Comparison of ENCODE assay signal across 12 cellular contexts in the genomic region with DNA sequence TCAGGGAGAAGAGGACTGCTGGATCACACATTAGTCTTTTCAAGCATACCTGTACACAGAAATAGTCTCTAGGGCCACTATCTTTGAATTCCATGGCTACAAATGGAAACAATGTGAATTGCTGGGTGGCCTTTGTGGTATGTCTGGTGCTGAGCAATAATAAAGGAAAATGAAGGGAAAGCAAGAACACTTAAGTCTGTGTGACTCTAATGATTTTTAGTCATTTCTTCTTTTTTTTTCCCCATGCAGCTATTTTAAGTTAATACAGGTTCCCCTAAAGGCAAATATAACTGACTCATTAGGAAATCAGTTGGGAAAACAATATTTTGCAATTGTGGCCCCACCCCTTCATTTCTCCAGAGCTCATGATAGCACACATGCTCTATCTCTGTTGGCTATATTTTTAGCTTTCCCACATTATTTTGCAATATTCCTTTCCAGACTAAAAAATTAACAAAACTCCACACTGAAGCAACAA.
DNase-seq lines count a peak whose midpoint lies in the region; ATAC-seq and TF ChIP-seq lines count a peak whose summit lies in the region.
"Had no signal": no experiment of that assay in that cellular context is flagged by ENCODE, and none has a peak within 500 bp of the region (broad histone marks: within the 10 kb centered on the region; RNA-seq: fewer than 3 reads in every experiment).

No MANE protein-coding gene starts in this region.

- H3K4me3 Mint-ChIP-seq in CD8-positive, alpha-beta memory T cell: no peak overlapping the region
- H3K4me3 Mint-ChIP-seq: naive B cell had no signal

- peaks cover 0 to 3% (median 0%) of the 10 kb centered on the region in 5 donors for H3K9me3 Mint-ChIP-seq in CD8-positive, alpha-beta memory T cell

- no peak overlapping the region for H3K27ac Mint-ChIP-seq in CD8-positive, alpha-beta memory T cell
- H3K27ac Mint-ChIP-seq: naive B cell had no signal

- no peaks in the 10 kb centered on the region for H3K4me1 Mint-ChIP-seq in CD8-positive, alpha-beta memory T cell
- H3K4me1 Mint-ChIP-seq: naive B cell had no signal

- peaks cover 4% of the 10 kb centered on the region for H3K4me1 ChIP-seq in cardiac muscle cell (ENCODE audit: low read depth)
- H3K4me1 ChIP-seq in right atrium auricular region: no peaks in the 10 kb centered on the region
- H3K4me1 ChIP-seq in aorta (ENCODE audit: control insufficient read depth in 1 of 2, insufficient read depth in 2 of 2, low read length in 2 of 2): no peaks in the 10 kb centered on the region
- no peaks in the 10 kb centered on the region for H3K4me1 ChIP-seq in CD8-positive, alpha-beta memory T cell (ENCODE audit: insufficient read depth, low read length)

- DNase-seq in cardiac muscle cell (ENCODE audit: low read depth in 1 of 2, low spot score in 1 of 2): peak; percentile 34 to 95
- DNase-seq in right atrium auricular region (ENCODE audit: low spot score): no peak
- peak; percentile 96 for DNase-seq in SKM-1 (lab: John Stamatoyannopoulos, UW; ENCODE audit: unreplicated experiment)
- no peak for DNase-seq in left cardiac atrium
- DNase-seq in aorta: no peak
- DNase-seq in CD8-positive, alpha-beta memory T cell: no peak
- DNase-seq: ACHN; activated T-cell treated with anti-CD3 and anti-CD28 coated beads, Interleukin-2, amount 50 U/mL, for 1 hour; naive B cell; NCI-H1417 treated with DMSO at 0.1 percent for 48 hours had no signal

- no peak overlapping the region for H3K27ac ChIP-seq in cardiac muscle cell
- no peak overlapping the region for H3K27ac ChIP-seq in right atrium auricular region
- no peak overlapping the region for H3K27ac ChIP-seq in aorta (ENCODE audit: low read depth in 1 of 2, low read length in 2 of 2)
- H3K27ac ChIP-seq in CD8-positive, alpha-beta memory T cell (ENCODE audit: low read depth, low read length): no peak overlapping the region

- no peaks in the 10 kb centered on the region for H3K27me3 Mint-ChIP-seq in CD8-positive, alpha-beta memory T cell
- H3K27me3 Mint-ChIP-seq: naive B cell had no signal

- no peaks in the 10 kb centered on the region for H3K36me3 Mint-ChIP-seq in CD8-positive, alpha-beta memory T cell
- H3K36me3 Mint-ChIP-seq: naive B cell had no signal

- no peaks in the 10 kb centered on the region for H3K9me3 ChIP-seq in cardiac muscle cell (ENCODE audit: low read depth)
- no peaks in the 10 kb centered on the region for H3K9me3 ChIP-seq in right atrium auricular region
- H3K9me3 ChIP-seq in aorta (ENCODE audit: control insufficient read depth, low read length): no peaks in the 10 kb centered on the region
- no peaks in the 10 kb centered on the region for H3K9me3 ChIP-seq in CD8-positive, alpha-beta memory T cell (ENCODE audit: low read length)

- ATAC-seq in left cardiac atrium (peak; percentile 84 to 91), aorta (ENCODE audit: low FRiP score) (peak; percentile 62), HG03108 (IDR thresholded peaks at IDR 0.05; ENCODE audit: unreplicated experiment) (no peak), HG03442 (IDR thresholded peaks at IDR 0.05; ENCODE audit: unreplicated experiment) (no peak)

- TF ChIP-seq CTCF in cardiac muscle cell (IDR thresholded peaks at IDR 0.05; ENCODE audit: low read depth, low read length) (no peak), right atrium auricular region (IDR thresholded peaks at IDR 0.05) (no peak)

- CTCF ChIA-PET in CD8-positive, alpha-beta memory T cell (lab: Charles Lee): no interaction called here

- intact Hi-C loops in left cardiac atrium (cut with DNase I): no loop called here
- intact Hi-C loops in aorta (cut with DNase I): no loop called here

- no peaks in the 10 kb centered on the region for H3K36me3 ChIP-seq in cardiac muscle cell
- H3K36me3 ChIP-seq in right atrium auricular region: no peaks in the 10 kb centered on the region
- no peaks in the 10 kb centered on the region for H3K36me3 ChIP-seq in aorta (ENCODE audit: control insufficient read depth in 1 of 2, insufficient read depth in 2 of 2, low read length in 1 of 2)
- no peaks in the 10 kb centered on the region for H3K36me3 ChIP-seq in CD8-positive, alpha-beta memory T cell (ENCODE audit: insufficient read depth, low read length)

- POLR2A ChIA-PET in CD8-positive, alpha-beta memory T cell (lab: Charles Lee): no interaction called here

- H3K27me3 ChIP-seq in cardiac muscle cell: no peaks in the 10 kb centered on the region
- no peaks in the 10 kb centered on the region for H3K27me3 ChIP-seq in right atrium auricular region
- no peaks in the 10 kb centered on the region for H3K27me3 ChIP-seq in aorta (ENCODE audit: control insufficient read depth in 1 of 2, insufficient read depth in 2 of 2, low read length in 1 of 2)
- no peaks in the 10 kb centered on the region for H3K27me3 ChIP-seq in CD8-positive, alpha-beta memory T cell (ENCODE audit: insufficient read depth, low read length, poor library complexity, severe bottlenecking)

- H3K4me3 ChIP-seq in cardiac muscle cell (no peak overlapping the region), right atrium auricular region (no peak overlapping the region), aorta (ENCODE audit: low read length in 2 of 2) (no peak overlapping the region)
- H3K4me3 ChIP-seq in CD8-positive, alpha-beta memory T cell (ENCODE audit: low read length): no peak overlapping the region

Comparison
In these comparisons a context has a peak if more than half of its experiments do, and no peak if none do; other contexts are left out.
1. DNase-seq: peak in cardiac muscle cell (2 of 2) and SKM-1 (single experiment); none in right atrium auricular region (single experiment), left cardiac atrium (single experiment), aorta (0 of 2) and CD8-positive, alpha-beta memory T cell (0 of 5).
2. ATAC-seq: peak in left cardiac atrium (2 of 2) and aorta (single experiment); none in HG03108 (single experiment) and HG03442 (single experiment).